ENCODE assay signal across 1 cellular context in genomic region chr7:14001139-14001538, GRCh38.
TF ChIP-seq lines count a peak whose summit lies in the region.

No MANE protein-coding gene starts in this region.

TF ChIP-seq in K562, 482 proteins besides CTCF, POLR2A, EP300 and RAD21 (continued from another document and continues in another):
- no peak for TF ChIP-seq ZNF699 (CRISPR knock-in tag; IDR thresholded peaks at IDR 0.05; ENCODE audit: insufficient replicate concordance)
- peak; percentile 78; the same call in 1 of the 2 replicates for TF ChIP-seq ELK3 (CRISPR knock-in tag; IDR thresholded peaks at IDR 0.05)
- TF ChIP-seq ZNF561 (CRISPR knock-in tag; conservative IDR thresholded peaks at IDR 0.05) = no peak
- TF ChIP-seq ZNF740 (CRISPR knock-in tag; IDR thresholded peaks at IDR 0.05) = no peak
- TF ChIP-seq ZNF740 (tag; IDR thresholded peaks at IDR 0.05) = peak in 1 of 2 experiments; percentile 95; a peak in 2 of 4 replicates
- no peak for TF ChIP-seq SMARCE1 (IDR thresholded peaks at IDR 0.05)
- TF ChIP-seq ZNF76 (CRISPR knock-in tag; IDR thresholded peaks at IDR 0.05; ENCODE audit: borderline replicate concordance) = peak; percentile 93
- TF ChIP-seq ZEB2 (IDR thresholded peaks at IDR 0.05) = no peak
- no peak for TF ChIP-seq NKRF (IDR thresholded peaks at IDR 0.05; ENCODE audit: borderline replicate concordance)
- no peak for TF ChIP-seq PRMT5 (CRISPR knock-in tag; IDR thresholded peaks at IDR 0.05)
- TF ChIP-seq NONO (IDR thresholded peaks at IDR 0.05; ENCODE audit: low read depth in 2 of 2, low read length in 1 of 2) = no peak
- TF ChIP-seq MCM5 (IDR thresholded peaks at IDR 0.05; ENCODE audit: low read depth) = no peak
- TF ChIP-seq VEZF1 (CRISPR knock-in tag; IDR thresholded peaks at IDR 0.05) = no peak
- TF ChIP-seq ZNF354B (CRISPR knock-in tag; IDR thresholded peaks at IDR 0.05) = peak; percentile 85
- TF ChIP-seq BRD4 (IDR thresholded peaks at IDR 0.05) = no peak
- TF ChIP-seq BRF2 (IDR thresholded peaks at IDR 0.05; ENCODE audit: borderline replicate concordance, insufficient read depth, insufficient read length) = no peak
- TF ChIP-seq ZNF655 (CRISPR knock-in tag; IDR thresholded peaks at IDR 0.05) = no peak
- TF ChIP-seq SRSF1 (IDR thresholded peaks at IDR 0.05; ENCODE audit: low read depth, low read length) = no peak
- no peak for TF ChIP-seq TRIM28 (IDR thresholded peaks at IDR 0.05)
- TF ChIP-seq ZZZ3 (IDR thresholded peaks at IDR 0.05) = no peak
- no peak for TF ChIP-seq TARDBP (IDR thresholded peaks at IDR 0.05)
- TF ChIP-seq ZNF398 (CRISPR knock-in tag; IDR thresholded peaks at IDR 0.05) = peak; percentile 81
- TF ChIP-seq ZBTB43 (CRISPR knock-in tag; IDR thresholded peaks at IDR 0.05) = no peak
- no peak for TF ChIP-seq TSC22D4 (tag; IDR thresholded peaks at IDR 0.05)
- TF ChIP-seq ZNF431 (CRISPR knock-in tag; IDR thresholded peaks at IDR 0.05) = no peak
- TF ChIP-seq ZNF324 (CRISPR knock-in tag; IDR thresholded peaks at IDR 0.05) = no peak
- no peak for TF ChIP-seq KLF16 (IDR thresholded peaks at IDR 0.05)
- 0 out of 2 replicates have a peak, but pooled peaks have one; percentile 74 for TF ChIP-seq MBD1 (CRISPR knock-in tag; IDR thresholded peaks at IDR 0.05)
- TF ChIP-seq CREB3 (tag; conservative IDR thresholded peaks at IDR 0.05; ENCODE audit: low read depth) = peak; percentile 96
- no peak for TF ChIP-seq COPS2 (conservative IDR thresholded peaks at IDR 0.05)
- TF ChIP-seq ZNF124 (CRISPR knock-in tag; IDR thresholded peaks at IDR 0.05) = no peak
- TF ChIP-seq RBBP5 (IDR thresholded peaks at IDR 0.05; ENCODE audit: borderline replicate concordance, insufficient read depth, low read length, poor library complexity, severe bottlenecking) = no peak
- TF ChIP-seq SUPT5H (IDR thresholded peaks at IDR 0.05) = no peak
- peak; percentile 89 for TF ChIP-seq ZNF766 (CRISPR knock-in tag; conservative IDR thresholded peaks at IDR 0.05)
- TF ChIP-seq ZNF444 (CRISPR knock-in tag; IDR thresholded peaks at IDR 0.05) = peak; percentile 77; the same call in 1 of the 2 replicates
- no peak for TF ChIP-seq SOX6 (IDR thresholded peaks at IDR 0.05)
- no peak for TF ChIP-seq KAT2B (IDR thresholded peaks at IDR 0.05; ENCODE audit: low read depth, low read length)
- TF ChIP-seq PBX2 (CRISPR knock-in tag; IDR thresholded peaks at IDR 0.05; ENCODE audit: low read depth) = no peak
- peak; percentile 55 for TF ChIP-seq PBX2 (tag; conservative IDR thresholded peaks at IDR 0.05; ENCODE audit: low read depth)
- TF ChIP-seq ZNF134 (CRISPR knock-in tag; conservative IDR thresholded peaks at IDR 0.05) = peak; percentile 70; the same call in 1 of the 2 replicates
- TF ChIP-seq NUFIP1 (IDR thresholded peaks at IDR 0.05; ENCODE audit: partially characterized antibody) = no peak
- TF ChIP-seq ZNF507 (tag; conservative IDR thresholded peaks at IDR 0.05) = no peak
- TF ChIP-seq RNF2 (IDR thresholded peaks at IDR 0.05) = no peak
- TF ChIP-seq CBX5 (IDR thresholded peaks at IDR 0.05; ENCODE audit: borderline replicate concordance, low read depth) = no peak
- TF ChIP-seq SMAD2 (IDR thresholded peaks at IDR 0.05; ENCODE audit: low read depth, low read length) = no peak
- TF ChIP-seq HNRNPLL (IDR thresholded peaks at IDR 0.05; ENCODE audit: low read depth, low read length, poor library complexity, severe bottlenecking) = no peak
- TF ChIP-seq ZNF785 (CRISPR knock-in tag; IDR thresholded peaks at IDR 0.05) = no peak
- no peak for TF ChIP-seq MEF2A (IDR thresholded peaks at IDR 0.05; ENCODE audit: control insufficient read depth, low read depth, low read length)
- TF ChIP-seq MTA1 (IDR thresholded peaks at IDR 0.05; ENCODE audit: borderline replicate concordance) = no peak
- TF ChIP-seq ZFP91 (CRISPR knock-in tag; IDR thresholded peaks at IDR 0.05) = no peak
- TF ChIP-seq FOS (IDR thresholded peaks at IDR 0.05; ENCODE audit: extremely low read depth, insufficient read length) = no peak
